ENCODE assay signal across 1 cellular context in genomic region chr9:129962889-129963703, GRCh38.
TF ChIP-seq lines count a peak whose summit lies in the region.

No MANE protein-coding gene starts in this region.

TF ChIP-seq in GM12878, 131 proteins besides CTCF, POLR2A, EP300 and RAD21 (continued from another document):
- TF ChIP-seq ZNF687 (IDR thresholded peaks at IDR 0.05) (peak; percentile 12; the same call in 1 of the 2 replicates), NBN (IDR thresholded peaks at IDR 0.05) (0 out of 2 replicates have a peak, but pooled peaks have one; percentile 33), MTA3 (IDR thresholded peaks at IDR 0.05; ENCODE audit: borderline replicate concordance, low read length) (no peak), NR2C1 (IDR thresholded peaks at IDR 0.05) (no peak), POLR2AphosphoS5 (IDR thresholded peaks at IDR 0.05; ENCODE audit: low read length) (peak; percentile 72), BHLHE40 (IDR thresholded peaks at IDR 0.05; ENCODE audit: borderline replicate concordance in 1 of 2, low read depth in 2 of 2, low read length in 1 of 2) (peak; percentile 44 to 63; a peak in 2 of 4 replicates), TCF7 (IDR thresholded peaks at IDR 0.05; ENCODE audit: borderline replicate concordance) (no peak), NFIC (IDR thresholded peaks at IDR 0.05; ENCODE audit: low read depth, low read length) (0 out of 2 replicates have a peak, but pooled peaks have one; percentile 30), CREB1 (IDR thresholded peaks at IDR 0.05; ENCODE audit: low read depth) (peak; percentile 57; the same call in 1 of the 2 replicates), MXI1 (IDR thresholded peaks at IDR 0.05; ENCODE audit: low read depth, low read length) (no peak), LARP7 (IDR thresholded peaks at IDR 0.05) (no peak), ZSCAN29 (IDR thresholded peaks at IDR 0.05) (no peak), BMI1 (IDR thresholded peaks at IDR 0.05; ENCODE audit: borderline replicate concordance) (no peak), RUNX3 (IDR thresholded peaks at IDR 0.05; ENCODE audit: low read length) (peak; percentile 58), TBL1XR1 (IDR thresholded peaks at IDR 0.05; ENCODE audit: low read depth, low read length) (peak; percentile 44; the same call in 1 of the 2 replicates), KLF5 (IDR thresholded peaks at IDR 0.05; ENCODE audit: partially characterized antibody) (no peak), CBFB (IDR thresholded peaks at IDR 0.05; ENCODE audit: low read depth) (peak; percentile 52; the same call in 1 of the 2 replicates), NFXL1 (IDR thresholded peaks at IDR 0.05; ENCODE audit: borderline replicate concordance) (no peak), FOXM1 (IDR thresholded peaks at IDR 0.05; ENCODE audit: low read depth, low read length) (peak; percentile 30; the same call in 1 of the 2 replicates), ATF7 (IDR thresholded peaks at IDR 0.05; ENCODE audit: low read depth) (no peak), MLLT1 (IDR thresholded peaks at IDR 0.05) (no peak), ZNF217 (IDR thresholded peaks at IDR 0.05) (no peak), IKZF2 (IDR thresholded peaks at IDR 0.05) (peak in 1 of 2 experiments; percentile 27; a peak in 1 of 4 replicates), POLR2AphosphoS2 (IDR thresholded peaks at IDR 0.05; ENCODE audit: low read depth, low read length) (0 out of 2 replicates have a peak, but pooled peaks have one; percentile 42), ATF3 (IDR thresholded peaks at IDR 0.05; ENCODE audit: borderline replicate concordance, extremely low read depth, low read depth, low read length) (no peak), IRF4 (IDR thresholded peaks at IDR 0.05; ENCODE audit: low read depth, low read length) (0 out of 2 replicates have a peak, but pooled peaks have one; percentile 13), TCF3 (IDR thresholded peaks at IDR 0.05; ENCODE audit: borderline replicate concordance, insufficient read depth, low read depth, low read length) (no peak), ZBED1 (IDR thresholded peaks at IDR 0.05; ENCODE audit: borderline replicate concordance) (no peak), GABPA (IDR thresholded peaks at IDR 0.05; ENCODE audit: low read depth) (peak; percentile 36; the same call in 1 of the 2 replicates), CHD2 (IDR thresholded peaks at IDR 0.05; ENCODE audit: borderline replicate concordance, low read depth, low read length) (no peak), TAF1 (IDR thresholded peaks at IDR 0.05; ENCODE audit: borderline replicate concordance, low read depth, low read length) (peak; percentile 59; the same call in 1 of the 2 replicates), EGR1 (IDR thresholded peaks at IDR 0.05; ENCODE audit: borderline replicate concordance in 1 of 2, low read depth in 2 of 2, low read length in 2 of 2) (peak in 1 of 2 experiments; percentile 39; a peak in 1 of 3 replicates)
- TF ChIP-seq, protein P1, sequence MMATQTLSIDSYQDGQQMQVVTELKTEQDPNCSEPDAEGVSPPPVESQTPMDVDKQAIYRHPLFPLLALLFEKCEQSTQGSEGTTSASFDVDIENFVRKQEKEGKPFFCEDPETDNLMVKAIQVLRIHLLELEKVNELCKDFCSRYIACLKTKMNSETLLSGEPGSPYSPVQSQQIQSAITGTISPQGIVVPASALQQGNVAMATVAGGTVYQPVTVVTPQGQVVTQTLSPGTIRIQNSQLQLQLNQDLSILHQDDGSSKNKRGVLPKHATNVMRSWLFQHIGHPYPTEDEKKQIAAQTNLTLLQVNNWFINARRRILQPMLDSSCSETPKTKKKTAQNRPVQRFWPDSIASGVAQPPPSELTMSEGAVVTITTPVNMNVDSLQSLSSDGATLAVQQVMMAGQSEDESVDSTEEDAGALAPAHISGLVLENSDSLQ (IDR thresholded peaks at IDR 0.05), result peak; percentile 83
- TF ChIP-seq, protein P2, sequence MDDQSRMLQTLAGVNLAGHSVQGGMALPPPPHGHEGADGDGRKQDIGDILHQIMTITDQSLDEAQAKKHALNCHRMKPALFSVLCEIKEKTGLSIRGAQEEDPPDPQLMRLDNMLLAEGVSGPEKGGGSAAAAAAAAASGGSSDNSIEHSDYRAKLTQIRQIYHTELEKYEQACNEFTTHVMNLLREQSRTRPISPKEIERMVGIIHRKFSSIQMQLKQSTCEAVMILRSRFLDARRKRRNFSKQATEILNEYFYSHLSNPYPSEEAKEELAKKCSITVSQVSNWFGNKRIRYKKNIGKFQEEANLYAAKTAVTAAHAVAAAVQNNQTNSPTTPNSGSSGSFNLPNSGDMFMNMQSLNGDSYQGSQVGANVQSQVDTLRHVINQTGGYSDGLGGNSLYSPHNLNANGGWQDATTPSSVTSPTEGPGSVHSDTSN (IDR thresholded peaks at IDR 0.05; ENCODE audit: insufficient replicate concordance, low read depth, low read length), result peak; percentile 15
- TF ChIP-seq, protein P3, sequence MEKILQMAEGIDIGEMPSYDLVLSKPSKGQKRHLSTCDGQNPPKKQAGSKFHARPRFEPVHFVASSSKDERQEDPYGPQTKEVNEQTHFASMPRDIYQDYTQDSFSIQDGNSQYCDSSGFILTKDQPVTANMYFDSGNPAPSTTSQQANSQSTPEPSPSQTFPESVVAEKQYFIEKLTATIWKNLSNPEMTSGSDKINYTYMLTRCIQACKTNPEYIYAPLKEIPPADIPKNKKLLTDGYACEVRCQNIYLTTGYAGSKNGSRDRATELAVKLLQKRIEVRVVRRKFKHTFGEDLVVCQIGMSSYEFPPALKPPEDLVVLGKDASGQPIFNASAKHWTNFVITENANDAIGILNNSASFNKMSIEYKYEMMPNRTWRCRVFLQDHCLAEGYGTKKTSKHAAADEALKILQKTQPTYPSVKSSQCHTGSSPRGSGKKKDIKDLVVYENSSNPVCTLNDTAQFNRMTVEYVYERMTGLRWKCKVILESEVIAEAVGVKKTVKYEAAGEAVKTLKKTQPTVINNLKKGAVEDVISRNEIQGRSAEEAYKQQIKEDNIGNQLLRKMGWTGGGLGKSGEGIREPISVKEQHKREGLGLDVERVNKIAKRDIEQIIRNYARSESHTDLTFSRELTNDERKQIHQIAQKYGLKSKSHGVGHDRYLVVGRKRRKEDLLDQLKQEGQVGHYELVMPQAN (conservative IDR thresholded peaks at IDR 0.05), result no peak
